8 cellular contexts compared by ENCODE assay signal in the genomic region with DNA sequence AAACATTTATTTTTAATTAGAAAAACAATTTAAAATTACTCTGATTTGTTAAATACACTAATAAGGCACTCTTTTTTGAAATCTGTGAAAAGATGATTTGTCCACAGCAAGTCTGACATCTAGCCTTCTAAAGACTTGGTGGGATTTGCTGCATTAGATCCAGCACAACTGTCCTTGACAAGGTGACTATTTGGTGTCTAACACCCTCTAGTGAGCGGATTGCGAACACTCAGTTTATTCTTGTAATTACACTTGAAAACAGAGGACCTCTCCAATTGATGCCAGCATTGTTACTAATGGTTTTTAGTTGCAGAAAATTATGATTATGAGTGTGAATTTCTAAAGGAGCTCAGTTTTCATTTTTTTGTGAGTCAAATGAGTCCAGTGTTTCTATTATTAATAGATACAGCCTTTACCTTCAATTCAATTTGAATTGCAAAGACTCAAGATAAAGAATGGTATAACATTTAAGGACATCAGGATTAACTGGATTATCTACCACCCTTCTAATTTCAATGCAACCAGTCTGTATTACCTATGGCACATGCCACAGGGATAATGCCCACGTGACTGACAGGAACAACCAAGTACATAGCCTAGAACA. TPM values are rescaled to one million over a fixed set of nuclear protein-coding genes. Genes with fewer than 3 reads are reported as not detected.
DNase-seq lines count a peak whose midpoint lies in the region; ATAC-seq and TF ChIP-seq lines count a peak whose summit lies in the region.

No MANE protein-coding gene starts in this region.

- no peak overlapping the region for H3K4me2 ChIP-seq in OCI-LY3 (ENCODE audit: low read length)

- no peak overlapping the region for H2AFZ ChIP-seq in OCI-LY3 (ENCODE audit: low read depth, low read length)

- H3K79me2 ChIP-seq in OCI-LY3 (ENCODE audit: low read length) = no peaks in the 10 kb centered on the region

- H3K4me3 ChIP-seq in OCI-LY3 (ENCODE audit: low read length) (no peak overlapping the region), lower lobe of right lung (no peak overlapping the region)

- H3K4me1 ChIP-seq in OCI-LY3 (ENCODE audit: low read length) (peaks cover 19% of the 10 kb centered on the region), lower lobe of right lung (no peaks in the 10 kb centered on the region)

- intact Hi-C loops in activated CD4-positive, alpha-beta T cell treated with anti-CD3 and anti-CD28 coated beads, Interleukin-2, amount 10 ng/mL, durations not matched to agents 24 days and 14 days (cut with micrococcal nuclease) = no loop called here
- intact Hi-C loops in lower lobe of right lung (cut with DNase I) = loop anchor here (10.0 kb wide), 1 partner anchor 558 kb away; no protein-coding TSS in a partner anchor

- ATAC-seq in GM21786 (IDR thresholded peaks at IDR 0.05; ENCODE audit: unreplicated experiment) (peak; percentile 90), lower lobe of right lung (peak; percentile 78 to 81)

- H3K9ac ChIP-seq in OCI-LY3 (ENCODE audit: low read length) = no peak overlapping the region

- H3K27me3 Mint-ChIP-seq in activated CD4-positive, alpha-beta T cell treated with anti-CD3 and anti-CD28 coated beads, Interleukin-2, amount 10 ng/mL, durations not matched to agents 24 days and 14 days = no peaks in the 10 kb centered on the region

- H3K27ac ChIP-seq in OCI-LY3 (ENCODE audit: low read length) (no peak overlapping the region), lower lobe of right lung (no peak overlapping the region)

- H3K4me3 Mint-ChIP-seq in activated CD4-positive, alpha-beta T cell treated with anti-CD3 and anti-CD28 coated beads, Interleukin-2, amount 10 ng/mL, durations not matched to agents 24 days and 14 days = no peak overlapping the region

- DNase-seq in activated CD4-positive, alpha-beta T cell treated with anti-CD3 and anti-CD28 coated beads, Interleukin-2, amount 10 ng/mL, durations not matched to agents 24 days and 14 days = peak; percentile 67
- no peak for DNase-seq in activated CD4-positive, alpha-beta T cell treated with anti-CD3 and anti-CD28 coated beads, Interleukin-2, amount 50 U/mL, for 4 hours
- peak; percentile 30 for DNase-seq in KG1 (lab: John Stamatoyannopoulos, UW)
- DNase-seq in dedifferentiated amniotic fluid mesenchymal stem cell (ENCODE audit: extremely low spot score) = peak; percentile 82
- no peak for DNase-seq in lower lobe of right lung
- DNase-seq in stimulated activated CD4-positive, alpha-beta T cell treated with anti-CD3 and anti-CD28 coated beads, Interleukin-2, amount 100 ng/mL, for 48 hours = no peak

- no peaks in the 10 kb centered on the region for H3K9me3 Mint-ChIP-seq in activated CD4-positive, alpha-beta T cell treated with anti-CD3 and anti-CD28 coated beads, Interleukin-2, amount 10 ng/mL, durations not matched to agents 24 days and 14 days

- TF ChIP-seq CTCF in OCI-LY3 (IDR thresholded peaks at IDR 0.05; ENCODE audit: low read depth, low read length) (peak; percentile 90), lower lobe of right lung (IDR thresholded peaks at IDR 0.05) (peak; percentile 64)

- no peaks in the 10 kb centered on the region for H4K20me1 ChIP-seq in OCI-LY3 (ENCODE audit: insufficient read depth, low read length)

- H3K9me3 ChIP-seq in OCI-LY3 (ENCODE audit: insufficient read depth, low read length) (no peaks in the 10 kb centered on the region), lower lobe of right lung (no peaks in the 10 kb centered on the region)

- no peaks in the 10 kb centered on the region for H3K36me3 Mint-ChIP-seq in activated CD4-positive, alpha-beta T cell treated with anti-CD3 and anti-CD28 coated beads, Interleukin-2, amount 10 ng/mL, durations not matched to agents 24 days and 14 days (ENCODE audit: low read depth)

- no peaks in the 10 kb centered on the region for H3K27me3 ChIP-seq in OCI-LY3 (ENCODE audit: low read depth, low read length)
- no peaks in the 10 kb centered on the region for H3K27me3 ChIP-seq in lower lobe of right lung (ENCODE audit: low read depth)

- H3K27ac Mint-ChIP-seq in activated CD4-positive, alpha-beta T cell treated with anti-CD3 and anti-CD28 coated beads, Interleukin-2, amount 10 ng/mL, durations not matched to agents 24 days and 14 days = no peak overlapping the region

- H3K36me3 ChIP-seq in OCI-LY3 (replicated peaks; ENCODE audit: low read depth, low read length) (no peaks in the 10 kb centered on the region), lower lobe of right lung (no peaks in the 10 kb centered on the region)

- H3K4me1 Mint-ChIP-seq in activated CD4-positive, alpha-beta T cell treated with anti-CD3 and anti-CD28 coated beads, Interleukin-2, amount 10 ng/mL, durations not matched to agents 24 days and 14 days = no peaks in the 10 kb centered on the region

RNA-seq across cellular contexts. Expression of gene STRIT1, which starts 29.7 kb away (rescaled TPM):
- not detected in 2 replicates for total RNA-seq in activated CD4-positive, alpha-beta T cell treated with anti-CD3 and anti-CD28 coated beads, Interleukin-2, amount 10 ng/mL, durations not matched to agents 24 days and 14 days
- total RNA-seq in lower lobe of right lung = not detected

Comparison
In these comparisons a context has a peak if more than half of its experiments do, and no peak if none do; other contexts are left out.
1. DNase-seq: peak in activated CD4-positive, alpha-beta T cell treated with anti-CD3 and anti-CD28 coated beads, Interleukin-2, amount 10 ng/mL, durations not matched to agents 24 days and 14 days (single experiment), KG1 (single experiment) and dedifferentiated amniotic fluid mesenchymal stem cell (single experiment); none in activated CD4-positive, alpha-beta T cell treated with anti-CD3 and anti-CD28 coated beads, Interleukin-2, amount 50 U/mL, for 4 hours (0 of 2), lower lobe of right lung (single experiment) and stimulated activated CD4-positive, alpha-beta T cell treated with anti-CD3 and anti-CD28 coated beads, Interleukin-2, amount 100 ng/mL, for 48 hours (0 of 2).